Comparison of ENCODE assay signal across 18 cellular contexts in the genomic region with DNA sequence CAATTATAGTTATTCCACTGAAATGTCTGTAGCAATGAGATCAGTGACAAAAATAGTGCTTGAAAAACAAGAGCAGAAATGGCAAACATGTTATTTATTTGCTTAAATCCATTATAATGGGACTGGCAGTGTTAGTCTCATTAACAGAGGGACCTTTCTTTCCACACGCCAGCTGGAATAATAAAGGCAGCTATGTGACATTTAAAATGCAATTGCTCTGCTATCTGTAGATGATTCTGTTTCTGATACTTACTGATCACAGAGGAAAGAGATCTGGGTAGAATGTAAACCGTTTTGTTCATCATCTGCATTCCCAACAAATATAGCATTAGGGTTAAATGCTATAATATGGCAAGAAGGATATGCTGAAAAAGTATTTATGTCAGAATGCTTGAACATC.
A peak's percentile ranks its signal among the peaks of the same experiment; 100 is the strongest.
DNase-seq lines count a peak whose midpoint lies in the region; TF ChIP-seq lines count a peak whose summit lies in the region.
"Had no signal": no experiment of that assay in that cellular context is flagged by ENCODE, and none has a peak within 500 bp of the region (broad histone marks: within the 10 kb centered on the region; RNA-seq: fewer than 3 reads in every experiment).

No MANE protein-coding gene starts in this region.

- no peaks in the 10 kb centered on the region for H3K79me2 ChIP-seq in mammary epithelial cell (ENCODE audit: insufficient read depth, low read length)

- no peak overlapping the region for H3K4me2 ChIP-seq in mammary epithelial cell (ENCODE audit: insufficient read depth, low read depth, low read length)
- H3K4me2 ChIP-seq: A549 had no signal

- H3K27me3 ChIP-seq in HAP-1 (ENCODE audit: low read depth) (no peaks in the 10 kb centered on the region), mammary epithelial cell (ENCODE audit: insufficient read depth, low read length) (no peaks in the 10 kb centered on the region)
- H3K27me3 ChIP-seq: esophagus muscularis mucosa had no signal

- H3K4me1 ChIP-seq in HAP-1, result peaks cover 8% of the 10 kb centered on the region
- H3K4me1 ChIP-seq in mammary epithelial cell (ENCODE audit: insufficient read depth, low read length), result no peaks in the 10 kb centered on the region
- H3K4me1 ChIP-seq: A549, esophagus muscularis mucosa had no signal

- no TSS peak for BruUV-seq in mammary epithelial cell (replicated peaks; lab: Mats Ljungman, UMichigan)

- H3K4me3 ChIP-seq in HAP-1 (no peak overlapping the region), mammary epithelial cell (replicated peaks in 1 of 3; ENCODE audit: insufficient read depth in 1 of 3, low read depth in 2 of 3, low read length in 3 of 3) (no peak overlapping the region)
- H3K4me3 ChIP-seq: A549, esophagus muscularis mucosa, mucosa of descending colon had no signal

- no peak for TF ChIP-seq CTCF in mammary epithelial cell (conservative IDR thresholded peaks at IDR 0.05 in 1 of 2, IDR thresholded peaks at IDR 0.05 in 1 of 2; ENCODE audit: extremely low read depth in 1 of 2, insufficient read depth in 1 of 2, low read depth in 1 of 2, low read length in 2 of 2)

- H3K9me3 ChIP-seq in HAP-1 (no peaks in the 10 kb centered on the region), mammary epithelial cell (replicated peaks; ENCODE audit: insufficient read depth, low read length) (no peaks in the 10 kb centered on the region)
- H3K9me3 ChIP-seq: A549, esophagus muscularis mucosa, mucosa of descending colon had no signal

- no peak overlapping the region for H2AFZ ChIP-seq in mammary epithelial cell (ENCODE audit: low read depth, low read length)

- in situ Hi-C loops in HAP-1 (cut with MboI; ENCODE audit: low sequenced_read_pairs) (no loop called here), mammary epithelial cell (cut with MboI; ENCODE audit: low sequenced_read_pairs in 2 of 2) (no loop called here)

- DNase-seq in NCI-H82 (lab: John Stamatoyannopoulos, UW) (peak; percentile 5), NCI-H82 treated with DMSO at 0.1 percent for 48 hours (lab: John Stamatoyannopoulos, UW; ENCODE audit: unreplicated experiment) (no peak), SHP77 (lab: John Stamatoyannopoulos, UW) (peak; percentile 28 to 72), midbrain (lab: John Stamatoyannopoulos, UW) (peak; percentile 73), HAP-1 (ENCODE audit: low spot score in 2 of 2) (no peak), DMS53 (lab: John Stamatoyannopoulos, UW) (no peak), mammary epithelial cell (no peak)
- no peak for DNase-seq in activated effector memory CD4-positive, alpha-beta T cell treated with anti-CD3 and anti-CD28 coated beads, Interleukin-2, amount 50 U/mL, for 16 hours
- DNase-seq: activated CD4-positive, alpha-beta T cell treated with anti-CD3 and anti-CD28 coated beads for 1 hour; activated CD8-positive, alpha-beta memory T cell treated with anti-CD3 and anti-CD28 coated beads for 24 hours; activated T-cell treated with anti-CD3 and anti-CD28 coated beads, Interleukin-2, amount 50 U/mL, for 72 hours; effector memory CD4-positive, alpha-beta T cell; glutamatergic neuron; mucosa of descending colon; NCI-H446; stimulated activated CD4-positive, alpha-beta T cell treated with anti-CD3 and anti-CD28 coated beads, Interleukin-4, amount 100 ng/mL, for 1 hour had no signal

- dilution Hi-C loops in mammary epithelial cell (cut with HindIII; ENCODE audit: low sequenced_read_pairs), result no loop called here

- intact Hi-C loops in mammary epithelial cell (cut with micrococcal nuclease), result no loop called here

- no peaks in the 10 kb centered on the region for H4K20me1 ChIP-seq in mammary epithelial cell (ENCODE audit: insufficient read depth, low read length)

- WGBS in mammary epithelial cell (ENCODE audit: low coverage, missing lambda C conversion rate), result 89% methylated on average over 2 of the region's 2 CpGs

- H3K27ac ChIP-seq in mammary epithelial cell (ENCODE audit: insufficient read depth, low read depth, low read length), result no peak overlapping the region
- H3K27ac ChIP-seq: A549, esophagus muscularis mucosa had no signal

- H3K36me3 ChIP-seq in HAP-1 (replicated peaks) (no peaks in the 10 kb centered on the region), mammary epithelial cell (ENCODE audit: insufficient read depth, low read length) (no peaks in the 10 kb centered on the region)
- H3K36me3 ChIP-seq: esophagus muscularis mucosa had no signal

- CTCF ChIA-PET in mammary epithelial cell (lab: Charles Lee; ENCODE audit: low non-redundant PET), result no interaction called here

- no peak overlapping the region for H3K9ac ChIP-seq in mammary epithelial cell (ENCODE audit: insufficient read depth, low read length)

Comparison
In these comparisons a context has a peak if more than half of its experiments do, and no peak if none do; other contexts are left out.
1. DNase-seq: peak in NCI-H82 (single experiment), SHP77 (2 of 2) and midbrain (single experiment); none in NCI-H82 treated with DMSO at 0.1 percent for 48 hours (single experiment), activated effector memory CD4-positive, alpha-beta T cell treated with anti-CD3 and anti-CD28 coated beads, Interleukin-2, amount 50 U/mL, for 16 hours (single experiment), HAP-1 (0 of 2), DMS53 (single experiment) and mammary epithelial cell (single experiment).